In the genomic region with DNA sequence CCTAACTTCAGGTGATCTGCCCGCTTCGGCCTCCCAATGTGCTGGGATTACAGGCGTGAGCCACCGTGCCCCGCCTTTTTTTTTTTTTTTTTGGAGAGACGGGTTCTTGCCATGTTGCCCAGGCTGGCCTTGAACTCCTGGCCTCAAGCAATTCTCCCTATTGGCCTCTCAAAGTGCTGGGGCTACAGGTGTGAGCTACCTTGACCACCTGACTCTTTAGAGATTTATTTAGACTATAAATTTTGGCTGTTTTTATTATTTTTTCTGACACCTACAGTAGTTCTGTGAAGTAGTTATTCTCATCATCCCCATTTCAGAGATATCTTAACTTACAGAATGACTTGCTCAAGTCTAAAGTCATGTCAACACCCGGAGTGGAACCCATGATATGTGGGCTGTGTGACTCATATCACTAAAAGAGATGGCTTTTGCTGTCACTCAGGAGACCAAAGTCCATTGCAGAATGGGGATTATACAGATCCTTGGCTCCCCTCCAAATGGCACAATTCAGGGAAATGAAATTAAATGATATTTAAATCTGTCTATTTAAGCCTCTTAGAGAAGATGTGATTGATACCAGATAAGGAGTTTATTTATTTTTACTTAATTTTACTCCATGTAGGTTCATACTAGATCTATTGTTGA, we compare ENCODE assay signal across 9 cellular contexts.
DNase-seq lines count a peak whose midpoint lies in the region; ATAC-seq and TF ChIP-seq lines count a peak whose summit lies in the region.
"Had no signal": no experiment of that assay in that cellular context is flagged by ENCODE, and none has a peak within 500 bp of the region (broad histone marks: within the 10 kb centered on the region; RNA-seq: fewer than 3 reads in every experiment).

No MANE protein-coding gene starts in this region.

- peak; percentile 68 for ATAC-seq in GM19324 (IDR thresholded peaks at IDR 0.05; ENCODE audit: low FRiP score, unreplicated experiment)
- ATAC-seq in HG03097 (IDR thresholded peaks at IDR 0.05; ENCODE audit: low FRiP score, unreplicated experiment) = peak; percentile 81
- no peak for ATAC-seq in CD8-positive, alpha-beta T cell

- no peak overlapping the region for H3K4me3 Mint-ChIP-seq in Calu3 (ENCODE audit: low read depth, unreplicated experiment)
- no peak overlapping the region for H3K4me3 Mint-ChIP-seq in CD8-positive, alpha-beta memory T cell
- H3K4me3 Mint-ChIP-seq in CD8-positive, alpha-beta T cell = no peak overlapping the region
- H3K4me3 Mint-ChIP-seq: memory B cell had no signal

- BruUV-seq in Calu3 (replicated peaks; lab: Mats Ljungman, UMichigan) = no TSS peak

- H3K4me1 ChIP-seq in CD8-positive, alpha-beta memory T cell (ENCODE audit: insufficient read depth, low read length) = no peaks in the 10 kb centered on the region
- no peaks in the 10 kb centered on the region for H3K4me1 ChIP-seq in CD8-positive, alpha-beta T cell (ENCODE audit: insufficient read depth, low read length)

- CTCF ChIA-PET in Calu3 (lab: Charles Lee) = interaction anchor here (0.7 kb wide), 1 partner anchor 167 kb away, joined by 3 read pairs; no protein-coding TSS in a partner anchor
- CTCF ChIA-PET in CD8-positive, alpha-beta memory T cell (lab: Charles Lee) = no interaction called here
- CTCF ChIA-PET in CD8-positive, alpha-beta T cell (lab: Charles Lee) = interaction anchor here (1.2 kb wide), 1 partner anchor 371 kb away, joined by 4 read pairs; no protein-coding TSS in a partner anchor

- H3K27me3 Mint-ChIP-seq in Calu3 (ENCODE audit: unreplicated experiment) = no peaks in the 10 kb centered on the region
- peaks cover 7 to 25% of the 10 kb centered on the region in 2 donors for H3K27me3 Mint-ChIP-seq in CD8-positive, alpha-beta memory T cell
- peaks cover 13% of the 10 kb centered on the region for H3K27me3 Mint-ChIP-seq in CD8-positive, alpha-beta T cell (ENCODE audit: low read depth)

- H3K27ac Mint-ChIP-seq in Calu3 (ENCODE audit: unreplicated experiment) = no peak overlapping the region
- no peak overlapping the region for H3K27ac Mint-ChIP-seq in CD8-positive, alpha-beta memory T cell
- H3K27ac Mint-ChIP-seq in CD8-positive, alpha-beta T cell = no peak overlapping the region
- H3K27ac Mint-ChIP-seq: memory B cell had no signal

- no peaks in the 10 kb centered on the region for H3K36me3 Mint-ChIP-seq in Calu3 (ENCODE audit: insufficient read depth, unreplicated experiment)
- H3K36me3 Mint-ChIP-seq in CD8-positive, alpha-beta memory T cell = no peaks in the 10 kb centered on the region
- no peaks in the 10 kb centered on the region for H3K36me3 Mint-ChIP-seq in CD8-positive, alpha-beta T cell
- H3K36me3 Mint-ChIP-seq: memory B cell had no signal

- H3K27ac ChIP-seq in CD8-positive, alpha-beta memory T cell (ENCODE audit: low read depth, low read length) = no peak overlapping the region
- no peak overlapping the region for H3K27ac ChIP-seq in CD8-positive, alpha-beta T cell (ENCODE audit: low read depth, low read length)

- DNase-seq in Calu3 (peak; percentile 16), cardiac fibroblast (ENCODE audit: low read depth in 2 of 2) (peak; percentile 15 to 48), iPS-NIHi7 (ENCODE audit: extremely low spot score) (no peak), posterior vena cava (ENCODE audit: low spot score) (no peak)
- no peak for DNase-seq in CD8-positive, alpha-beta memory T cell
- no peak for DNase-seq in CD8-positive, alpha-beta T cell

- intact Hi-C loops in Calu3 (cut with micrococcal nuclease; ENCODE audit: unreplicated experiment) (no loop called here), posterior vena cava (cut with DNase I) (no loop called here)
- intact Hi-C loops in CD8-positive, alpha-beta T cell (cut with DNase I, micrococcal nuclease) = no loop called here

- H3K9me3 ChIP-seq in CD8-positive, alpha-beta memory T cell (ENCODE audit: low read length) = no peaks in the 10 kb centered on the region
- H3K9me3 ChIP-seq in CD8-positive, alpha-beta T cell (ENCODE audit: low read length) = no peaks in the 10 kb centered on the region

- no peaks in the 10 kb centered on the region for H3K9me3 Mint-ChIP-seq in Calu3 (ENCODE audit: low read depth, unreplicated experiment)
- H3K9me3 Mint-ChIP-seq in CD8-positive, alpha-beta memory T cell = no peaks in the 10 kb centered on the region
- H3K9me3 Mint-ChIP-seq in CD8-positive, alpha-beta T cell = no peaks in the 10 kb centered on the region
- H3K9me3 Mint-ChIP-seq: memory B cell had no signal

- no peaks in the 10 kb centered on the region for H3K4me1 Mint-ChIP-seq in Calu3 (ENCODE audit: low read depth, unreplicated experiment)
- H3K4me1 Mint-ChIP-seq in CD8-positive, alpha-beta memory T cell = no peaks in the 10 kb centered on the region
- no peaks in the 10 kb centered on the region for H3K4me1 Mint-ChIP-seq in CD8-positive, alpha-beta T cell (ENCODE audit: low read depth)
- H3K4me1 Mint-ChIP-seq: memory B cell had no signal

- no peak for TF ChIP-seq CTCF in Calu3 (IDR thresholded peaks at IDR 0.05; ENCODE audit: unreplicated experiment)
- no peak for TF ChIP-seq CTCF in cardiac fibroblast (IDR thresholded peaks at IDR 0.05; ENCODE audit: low read depth, low read length)
- no peak for TF ChIP-seq CTCF in CD8-positive, alpha-beta T cell (IDR thresholded peaks at IDR 0.05)

- POLR2A ChIA-PET in CD8-positive, alpha-beta memory T cell (lab: Charles Lee) = no interaction called here
- POLR2A ChIA-PET in CD8-positive, alpha-beta T cell (lab: Charles Lee) = no interaction called here

- no peaks in the 10 kb centered on the region for H3K27me3 ChIP-seq in CD8-positive, alpha-beta memory T cell (ENCODE audit: insufficient read depth, low read length, poor library complexity, severe bottlenecking)
- no peaks in the 10 kb centered on the region for H3K27me3 ChIP-seq in CD8-positive, alpha-beta T cell (ENCODE audit: insufficient read depth, low read length)

- H3K4me3 ChIP-seq in cardiac fibroblast (replicated peaks in 1 of 2; ENCODE audit: low read depth in 2 of 2, low read length in 2 of 2) = no peak overlapping the region
- H3K4me3 ChIP-seq in CD8-positive, alpha-beta memory T cell (ENCODE audit: low read length) = no peak overlapping the region
- no peak overlapping the region for H3K4me3 ChIP-seq in CD8-positive, alpha-beta T cell (ENCODE audit: low read depth, low read length)

- no peaks in the 10 kb centered on the region for H3K36me3 ChIP-seq in CD8-positive, alpha-beta memory T cell (ENCODE audit: insufficient read depth, low read length)
- no peaks in the 10 kb centered on the region for H3K36me3 ChIP-seq in CD8-positive, alpha-beta T cell (ENCODE audit: insufficient read depth, low read length)

Comparison
In these comparisons a context has a peak if more than half of its experiments do, and no peak if none do; other contexts are left out.
1. DNase-seq: peak in Calu3 (single experiment) and cardiac fibroblast (2 of 2); none in iPS-NIHi7 (single experiment), posterior vena cava (single experiment), CD8-positive, alpha-beta memory T cell (0 of 5) and CD8-positive, alpha-beta T cell (0 of 7).